13 cellular contexts compared by ENCODE assay signal in the genomic region with DNA sequence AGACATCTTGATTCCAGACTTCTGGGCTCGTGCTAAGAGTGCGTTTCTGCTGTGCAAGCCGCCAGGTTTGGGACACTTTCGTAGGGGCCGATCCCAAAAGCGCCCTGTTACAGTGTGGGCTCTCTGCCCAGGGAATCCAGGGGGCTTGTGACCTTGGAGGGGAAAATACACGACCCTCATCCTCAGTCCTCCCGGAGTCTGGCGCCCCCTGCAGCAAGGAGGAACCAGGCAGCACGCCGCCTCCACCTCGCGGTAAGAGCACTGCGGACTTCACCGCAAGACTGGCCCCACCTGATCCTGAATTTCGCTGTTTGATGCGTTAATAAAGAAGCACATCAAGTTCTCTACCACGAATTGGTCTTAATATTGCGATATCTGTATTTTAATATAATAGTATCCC. TPM values are rescaled to one million over a fixed set of nuclear protein-coding genes. Genes with fewer than 3 reads are reported as not detected.
A peak's percentile ranks its signal among the peaks of the same experiment; 100 is the strongest.
DNase-seq lines count a peak whose midpoint lies in the region; ATAC-seq and TF ChIP-seq lines count a peak whose summit lies in the region.
"Had no signal": no experiment of that assay in that cellular context is flagged by ENCODE, and none has a peak within 500 bp of the region (broad histone marks: within the 10 kb centered on the region; RNA-seq: fewer than 3 reads in every experiment).

No MANE protein-coding gene starts in this region.

- no peak for ATAC-seq in stimulated activated naive CD8-positive, alpha-beta T cell treated with anti-CD3 and anti-CD28 coated beads, Interleukin-15, amount 100 ng/mL, for 72 hours
- no peak for ATAC-seq in HG03354 (IDR thresholded peaks at IDR 0.05; ENCODE audit: poor library complexity, severe bottlenecking, unreplicated experiment)
- ATAC-seq: left lung had no signal

- H3K36me3 ChIP-seq in sigmoid colon, result peaks cover 0 to 55% (median 3%) of the 10 kb centered on the region in 4 donors
- H3K36me3 ChIP-seq: ovary had no signal

- no peak overlapping the region for H3K27ac Mint-ChIP-seq in progenitor cell of endocrine pancreas
- H3K27ac Mint-ChIP-seq in stimulated activated naive CD8-positive, alpha-beta T cell treated with anti-CD3 and anti-CD28 coated beads, Interleukin-15, amount 100 ng/mL, for 72 hours, result no peak overlapping the region

- TF ChIP-seq CTCF in dorsolateral prefrontal cortex (IDR thresholded peaks at IDR 0.05 in 54 of 56, conservative IDR thresholded peaks at IDR 0.05 in 2 of 56; ENCODE audit: low read depth in 1 of 56, partially characterized antibody in 56 of 56), result peak in 41 of 56 donors; percentile 13 to 48 (median 29)
- TF ChIP-seq CTCF in progenitor cell of endocrine pancreas (IDR thresholded peaks at IDR 0.05; ENCODE audit: unreplicated experiment), result peak; percentile 24
- peak in 1 of 4 experiments; percentile 18 for TF ChIP-seq CTCF in sigmoid colon (IDR thresholded peaks at IDR 0.05)

- no peaks in the 10 kb centered on the region for H3K27me3 Mint-ChIP-seq in progenitor cell of endocrine pancreas
- no peaks in the 10 kb centered on the region for H3K27me3 Mint-ChIP-seq in stimulated activated naive CD8-positive, alpha-beta T cell treated with anti-CD3 and anti-CD28 coated beads, Interleukin-15, amount 100 ng/mL, for 72 hours

- TF ChIP-seq RAD21 in Ishikawa (IDR thresholded peaks at IDR 0.05; ENCODE audit: low read depth), result peak; percentile 44; the same call in 1 of the 2 replicates

- TF ChIP-seq EP300 in Ishikawa (IDR thresholded peaks at IDR 0.05; ENCODE audit: borderline replicate concordance), result no peak
- TF ChIP-seq EP300 in sigmoid colon (IDR thresholded peaks at IDR 0.05), result no peak

- peaks cover 14% of the 10 kb centered on the region for H3K36me3 Mint-ChIP-seq in progenitor cell of endocrine pancreas (ENCODE audit: insufficient read depth)

- intact Hi-C loops in dorsolateral prefrontal cortex (cut with DNase I) (loop anchor here in 1 of 2 donors (5.0 kb wide), 1 partner anchor 36 kb away; no protein-coding TSS in a partner anchor), sigmoid colon (cut with DNase I) (no loop called here)

- no peaks in the 10 kb centered on the region for H3K9me3 ChIP-seq in sigmoid colon
- H3K9me3 ChIP-seq: BLaER1 treated with 17β-estradiol and CSF1 and Interleukin-3, amounts not matched to agents 10 nM and 100 nM; left lung; ovary; stomach had no signal

- no peak overlapping the region for H3K4me3 Mint-ChIP-seq in progenitor cell of endocrine pancreas (ENCODE audit: low read depth)
- no peak overlapping the region for H3K4me3 Mint-ChIP-seq in stimulated activated naive CD8-positive, alpha-beta T cell treated with anti-CD3 and anti-CD28 coated beads, Interleukin-15, amount 100 ng/mL, for 72 hours

- H3K27ac ChIP-seq in dorsolateral prefrontal cortex (peak overlapping the region in 3 of 59 donors; percentile 25 to 27 (median 26)), sigmoid colon (no peak overlapping the region)
- H3K27ac ChIP-seq: BLaER1 treated with 17β-estradiol and CSF1 and Interleukin-3, amounts not matched to agents 10 nM and 100 nM; left lung; ovary; stomach had no signal

- no peak for TF ChIP-seq POLR2A in sigmoid colon (IDR thresholded peaks at IDR 0.05)

- H3K4me1 ChIP-seq in sigmoid colon, result peaks cover 0 to 15% (median 14%) of the 10 kb centered on the region in 4 donors

- no peaks in the 10 kb centered on the region for H3K9me3 Mint-ChIP-seq in progenitor cell of endocrine pancreas (ENCODE audit: low read depth)
- H3K9me3 Mint-ChIP-seq in stimulated activated naive CD8-positive, alpha-beta T cell treated with anti-CD3 and anti-CD28 coated beads, Interleukin-15, amount 100 ng/mL, for 72 hours, result no peaks in the 10 kb centered on the region

- H3K27me3 ChIP-seq in dorsolateral prefrontal cortex (no peaks in the 10 kb centered on the region), sigmoid colon (no peaks in the 10 kb centered on the region)
- H3K27me3 ChIP-seq: BLaER1 treated with 17β-estradiol and CSF1 and Interleukin-3, amounts not matched to agents 10 nM and 100 nM; left lung; ovary; stomach had no signal

- H3K4me1 Mint-ChIP-seq in progenitor cell of endocrine pancreas (ENCODE audit: low read depth), result peaks cover 1% of the 10 kb centered on the region
- peaks cover 32% of the 10 kb centered on the region for H3K4me1 Mint-ChIP-seq in stimulated activated naive CD8-positive, alpha-beta T cell treated with anti-CD3 and anti-CD28 coated beads, Interleukin-15, amount 100 ng/mL, for 72 hours

- WGBS in sigmoid colon, 2 donors, result 92 to 93% methylated on average over 19 of the region's 19 CpGs

- peak; percentile 74 for DNase-seq in activated effector memory CD4-positive, alpha-beta T cell treated with anti-CD3 and anti-CD28 coated beads, Interleukin-2, amount 50 U/mL, for 16 hours
- DNase-seq in activated effector memory CD4-positive, alpha-beta T cell treated with Interleukin-2 at 50 U/mL for 16 hours, result no peak
- no peak for DNase-seq in dorsolateral prefrontal cortex
- DNase-seq in progenitor cell of endocrine pancreas (ENCODE audit: low spot score, unreplicated experiment), result no peak
- no peak for DNase-seq in stimulated activated naive CD8-positive, alpha-beta T cell treated with anti-CD3 and anti-CD28 coated beads, Interleukin-15, amount 100 ng/mL, for 72 hours
- DNase-seq in sigmoid colon, result no peak
- DNase-seq: left lung, NCI-H1694, ovary, stomach had no signal

- H3K4me3 ChIP-seq in dorsolateral prefrontal cortex (no peak overlapping the region), sigmoid colon (no peak overlapping the region)
- H3K4me3 ChIP-seq: BLaER1 treated with 17β-estradiol and CSF1 and Interleukin-3, amounts not matched to agents 10 nM and 100 nM; left lung; ovary; stomach had no signal

TF ChIP-seq in Ishikawa, 13 proteins besides CTCF, POLR2A, EP300 and RAD21 (continues in another document):
- no peak for TF ChIP-seq FOXM1 (IDR thresholded peaks at IDR 0.05; ENCODE audit: borderline replicate concordance, low read depth)
- TF ChIP-seq, protein P1, sequence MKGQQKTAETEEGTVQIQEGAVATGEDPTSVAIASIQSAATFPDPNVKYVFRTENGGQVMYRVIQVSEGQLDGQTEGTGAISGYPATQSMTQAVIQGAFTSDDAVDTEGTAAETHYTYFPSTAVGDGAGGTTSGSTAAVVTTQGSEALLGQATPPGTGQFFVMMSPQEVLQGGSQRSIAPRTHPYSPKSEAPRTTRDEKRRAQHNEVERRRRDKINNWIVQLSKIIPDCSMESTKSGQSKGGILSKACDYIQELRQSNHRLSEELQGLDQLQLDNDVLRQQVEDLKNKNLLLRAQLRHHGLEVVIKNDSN (IDR thresholded peaks at IDR 0.05), result no peak
- TF ChIP-seq NFIC (IDR thresholded peaks at IDR 0.05), result no peak
- no peak for TF ChIP-seq EGR1 (IDR thresholded peaks at IDR 0.05)
- no peak for TF ChIP-seq CREB1 (IDR thresholded peaks at IDR 0.05; ENCODE audit: low read depth)
- TF ChIP-seq, protein P2, sequence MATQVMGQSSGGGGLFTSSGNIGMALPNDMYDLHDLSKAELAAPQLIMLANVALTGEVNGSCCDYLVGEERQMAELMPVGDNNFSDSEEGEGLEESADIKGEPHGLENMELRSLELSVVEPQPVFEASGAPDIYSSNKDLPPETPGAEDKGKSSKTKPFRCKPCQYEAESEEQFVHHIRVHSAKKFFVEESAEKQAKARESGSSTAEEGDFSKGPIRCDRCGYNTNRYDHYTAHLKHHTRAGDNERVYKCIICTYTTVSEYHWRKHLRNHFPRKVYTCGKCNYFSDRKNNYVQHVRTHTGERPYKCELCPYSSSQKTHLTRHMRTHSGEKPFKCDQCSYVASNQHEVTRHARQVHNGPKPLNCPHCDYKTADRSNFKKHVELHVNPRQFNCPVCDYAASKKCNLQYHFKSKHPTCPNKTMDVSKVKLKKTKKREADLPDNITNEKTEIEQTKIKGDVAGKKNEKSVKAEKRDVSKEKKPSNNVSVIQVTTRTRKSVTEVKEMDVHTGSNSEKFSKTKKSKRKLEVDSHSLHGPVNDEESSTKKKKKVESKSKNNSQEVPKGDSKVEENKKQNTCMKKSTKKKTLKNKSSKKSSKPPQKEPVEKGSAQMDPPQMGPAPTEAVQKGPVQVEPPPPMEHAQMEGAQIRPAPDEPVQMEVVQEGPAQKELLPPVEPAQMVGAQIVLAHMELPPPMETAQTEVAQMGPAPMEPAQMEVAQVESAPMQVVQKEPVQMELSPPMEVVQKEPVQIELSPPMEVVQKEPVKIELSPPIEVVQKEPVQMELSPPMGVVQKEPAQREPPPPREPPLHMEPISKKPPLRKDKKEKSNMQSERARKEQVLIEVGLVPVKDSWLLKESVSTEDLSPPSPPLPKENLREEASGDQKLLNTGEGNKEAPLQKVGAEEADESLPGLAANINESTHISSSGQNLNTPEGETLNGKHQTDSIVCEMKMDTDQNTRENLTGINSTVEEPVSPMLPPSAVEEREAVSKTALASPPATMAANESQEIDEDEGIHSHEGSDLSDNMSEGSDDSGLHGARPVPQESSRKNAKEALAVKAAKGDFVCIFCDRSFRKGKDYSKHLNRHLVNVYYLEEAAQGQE (IDR thresholded peaks at IDR 0.05; ENCODE audit: low read depth), result no peak
- TF ChIP-seq MAX (IDR thresholded peaks at IDR 0.05), result no peak
- TF ChIP-seq TEAD4 (IDR thresholded peaks at IDR 0.05), result no peak
- no peak for TF ChIP-seq CEBPB (IDR thresholded peaks at IDR 0.05)

RNA-seq across cellular contexts. Expression of gene POLRMT, which starts 5.2 kb away (rescaled TPM):
- total RNA-seq in dorsolateral prefrontal cortex (10 to 100 TPM; 27.8 to 91.2 (median 61.9) TPM), progenitor cell of endocrine pancreas (62.9 and 68.4 TPM in 2 replicates), sigmoid colon (10 to 100 TPM; 18.2 to 26.3 (median 22.3) TPM)
- polyA plus RNA-seq in sigmoid colon, result 10 to 100 TPM; 16.8 to 63.0 (median 30.3) TPM

RNA-seq across cellular contexts. Expression of gene FGF22, which starts 11.5 kb away (rescaled TPM):
- 10 to 100 TPM in 2 of 120 experiments, 1 to 10 TPM in 118; 3.6 to 10.1 (median 5.8) TPM for total RNA-seq in dorsolateral prefrontal cortex
- 0.43 and 0.49 TPM in 2 replicates for total RNA-seq in progenitor cell of endocrine pancreas
- 1 to 10 TPM in 1 of 4 donors, under 1 TPM in 1, not detected in 2; 0.99 to 1.7 TPM for total RNA-seq in sigmoid colon
- polyA plus RNA-seq in sigmoid colon, result under 1 TPM in 1 of 3 donors, not detected in 2; 0.20 TPM

RNA-seq across cellular contexts. Expression of gene RNF126, which starts 34.8 kb away (rescaled TPM):
- total RNA-seq in dorsolateral prefrontal cortex (10 to 100 TPM; 22.4 to 58.2 (median 41.2) TPM), progenitor cell of endocrine pancreas (37.3 and 39.2 TPM in 2 replicates), sigmoid colon (10 to 100 TPM; 39.2 to 57.1 (median 55.5) TPM)
- 10 to 100 TPM; 33.5 to 58.8 (median 35.4) TPM for polyA plus RNA-seq in sigmoid colon

RNA-seq across cellular contexts. Expression of gene HCN2, which starts 38.5 kb away (rescaled TPM):
- total RNA-seq in dorsolateral prefrontal cortex, result 100 to 1,000 TPM in 109 of 120 experiments, 10 to 100 TPM in 11; 76.8 to 199 (median 123) TPM
- total RNA-seq in progenitor cell of endocrine pancreas, result 0.34 and 0.47 TPM in 2 replicates
- under 1 TPM in 3 of 4 donors, not detected in 1; 0.36 to 0.55 (median 0.54) TPM for total RNA-seq in sigmoid colon
- under 1 TPM in 2 of 3 donors, not detected in 1; 0.23 to 0.39 TPM for polyA plus RNA-seq in sigmoid colon

RNA-seq across cellular contexts. Expression of gene FSTL3, which starts 48.0 kb away (rescaled TPM):
- total RNA-seq in dorsolateral prefrontal cortex, result 10 to 100 TPM in 118 of 120 experiments, 1 to 10 TPM in 2; 9.3 to 35.4 (median 18.1) TPM
- 13.8 and 14.4 TPM in 2 replicates for total RNA-seq in progenitor cell of endocrine pancreas
- total RNA-seq in sigmoid colon, result 100 to 1,000 TPM in 2 of 4 donors, 10 to 100 TPM in 2; 35.7 to 118 (median 107) TPM
- polyA plus RNA-seq in sigmoid colon, result 10 to 100 TPM in 1 of 3 donors, 1 to 10 TPM in 2; 1.6 to 17.8 (median 6.0) TPM
